ENCODE assay signal across 10 cellular contexts in the genomic region with DNA sequence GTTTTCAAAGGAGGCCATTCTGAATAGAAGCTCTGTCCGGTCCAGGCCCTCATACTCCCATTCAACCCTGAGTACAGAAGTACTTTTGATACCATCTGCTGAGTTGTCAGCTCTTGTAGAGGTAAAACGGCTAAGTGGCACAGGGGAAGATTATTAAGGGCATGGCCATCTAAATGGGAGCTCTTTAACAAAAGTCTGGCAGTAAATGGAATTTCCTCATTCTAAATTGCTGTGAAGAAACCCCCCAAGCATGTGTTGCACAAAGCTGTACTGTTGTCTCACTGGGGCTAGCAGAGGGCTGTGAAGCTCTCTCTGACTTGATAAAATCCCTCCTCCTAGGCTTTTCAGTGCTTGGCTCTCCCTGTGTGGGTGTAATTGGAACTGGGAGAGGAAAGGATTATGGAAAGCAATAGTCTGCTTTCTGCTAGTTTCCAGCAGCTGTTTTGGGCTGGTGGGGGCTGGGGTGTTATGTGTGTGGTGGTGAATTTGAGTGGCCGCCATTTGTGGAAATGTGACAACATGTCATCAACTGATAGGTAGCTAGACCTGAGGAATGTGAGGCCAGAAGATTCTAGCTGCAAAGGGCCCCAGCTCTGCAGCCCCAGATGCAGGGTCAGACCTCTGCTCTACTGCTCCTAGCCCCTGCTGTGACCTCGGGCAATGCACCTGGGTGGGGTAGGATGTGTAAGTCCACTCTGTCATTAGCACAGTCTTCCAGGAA.
DNase-seq lines count a peak whose midpoint lies in the region; ATAC-seq and TF ChIP-seq lines count a peak whose summit lies in the region.
"Had no signal": no experiment of that assay in that cellular context is flagged by ENCODE, and none has a peak within 500 bp of the region (broad histone marks: within the 10 kb centered on the region; RNA-seq: fewer than 3 reads in every experiment).

No MANE protein-coding gene starts in this region.

- peaks cover 44% of the 10 kb centered on the region for H4K20me1 ChIP-seq in osteoblast (ENCODE audit: insufficient read depth, low read length)

- peaks cover 60 to 80% (median 67%) of the 10 kb centered on the region in 4 donors for H3K4me1 Mint-ChIP-seq in CD4-positive, alpha-beta memory T cell
- H3K4me1 Mint-ChIP-seq in glutamatergic neuron (ENCODE audit: low read depth, unreplicated experiment), result peaks cover 58% of the 10 kb centered on the region

- peak overlapping the region in 6 of 8 donors; percentile 5 to 50 (median 28) for H3K4me3 Mint-ChIP-seq in CD4-positive, alpha-beta memory T cell
- peak overlapping the region; percentile 59 for H3K4me3 Mint-ChIP-seq in glutamatergic neuron (ENCODE audit: unreplicated experiment)
- H3K4me3 Mint-ChIP-seq: natural killer cell treated with Interleukin-12 subunit alpha and Interleukin-12 subunit beta and Interleukin-15 and Interleukin-18, amount 100 ng/mL, for 72 hours had no signal

- peaks cover 0 to 2% of the 10 kb centered on the region in 2 donors for H3K36me3 Mint-ChIP-seq in CD4-positive, alpha-beta memory T cell
- no peaks in the 10 kb centered on the region for H3K36me3 Mint-ChIP-seq in glutamatergic neuron (ENCODE audit: unreplicated experiment)
- H3K36me3 Mint-ChIP-seq: natural killer cell treated with Interleukin-12 subunit alpha and Interleukin-12 subunit beta and Interleukin-15 and Interleukin-18, amount 100 ng/mL, for 72 hours had no signal

- peaks cover 90% of the 10 kb centered on the region for H3K79me2 ChIP-seq in osteoblast (ENCODE audit: insufficient read depth, low read length)

- H3K36me3 ChIP-seq in CD4-positive, alpha-beta memory T cell (ENCODE audit: insufficient read depth, low read length), result no peaks in the 10 kb centered on the region
- H3K36me3 ChIP-seq in RWPE2 (ENCODE audit: low read depth) (0 out of 2 replicates have a peak, but pooled peaks cover 2% of the 10 kb centered on the region), osteoblast (ENCODE audit: insufficient read depth, low read length) (peaks cover 5% of the 10 kb centered on the region)

- H3K4me2 ChIP-seq in osteoblast (ENCODE audit: insufficient read depth, low read length), result peak overlapping the region; percentile 12

- no peak overlapping the region for H3K27ac ChIP-seq in CD4-positive, alpha-beta memory T cell (ENCODE audit: low read depth, low read length)
- H3K27ac ChIP-seq in RWPE2 (ENCODE audit: poor library complexity, severe bottlenecking), result peak overlapping the region; percentile 69
- peak overlapping the region; percentile 21 for H3K27ac ChIP-seq in osteoblast (ENCODE audit: low read depth, low read length)

- intact Hi-C loops in CD4-positive, alpha-beta memory T cell (cut with micrococcal nuclease), result no loop called here

- no peaks in the 10 kb centered on the region for H3K27me3 Mint-ChIP-seq in CD4-positive, alpha-beta memory T cell
- H3K27me3 Mint-ChIP-seq in glutamatergic neuron (ENCODE audit: unreplicated experiment), result peaks cover 9% of the 10 kb centered on the region
- H3K27me3 Mint-ChIP-seq: natural killer cell treated with Interleukin-12 subunit alpha and Interleukin-12 subunit beta and Interleukin-15 and Interleukin-18, amount 100 ng/mL, for 72 hours had no signal

- TF ChIP-seq CTCF in RWPE2 (IDR thresholded peaks at IDR 0.05; ENCODE audit: poor library complexity, severe bottlenecking), result no peak
- no peak for TF ChIP-seq CTCF in glutamatergic neuron (IDR thresholded peaks at IDR 0.05; ENCODE audit: partially characterized antibody, unreplicated experiment)
- TF ChIP-seq CTCF in osteoblast (IDR thresholded peaks at IDR 0.05; ENCODE audit: extremely low read depth, low read depth, low read length), result no peak

- CTCF ChIA-PET in CD4-positive, alpha-beta memory T cell (lab: Charles Lee; ENCODE audit: partially characterized antibody), result interaction anchor here (0.8 to 2.6 kb wide), 6 partner anchors 9 to 343 kb away, joined by 3 to 9 read pairs (median 3); no protein-coding TSS in a partner anchor

- no peak for DNase-seq in CD4-positive, alpha-beta memory T cell
- DNase-seq in RWPE2 (ENCODE audit: low spot score) (no peak), glutamatergic neuron (no peak), osteoblast (ENCODE audit: insufficient read length, low spot score, missing footprints) (no peak), T-helper 9 cell (no peak), middle frontal gyrus (ENCODE audit: extremely low spot score, low spot score) (no peak)
- no peak for DNase-seq in activated effector memory CD4-positive, alpha-beta T cell treated with Interleukin-2 at 50 U/mL for 16 hours
- DNase-seq: NCI-H774 had no signal

- no peaks in the 10 kb centered on the region for H3K9me3 Mint-ChIP-seq in CD4-positive, alpha-beta memory T cell
- H3K9me3 Mint-ChIP-seq in glutamatergic neuron (ENCODE audit: unreplicated experiment), result peaks cover 15% of the 10 kb centered on the region
- H3K9me3 Mint-ChIP-seq: natural killer cell treated with Interleukin-12 subunit alpha and Interleukin-12 subunit beta and Interleukin-15 and Interleukin-18, amount 100 ng/mL, for 72 hours had no signal

- no peaks in the 10 kb centered on the region for H3K9me3 ChIP-seq in CD4-positive, alpha-beta memory T cell (ENCODE audit: control insufficient read depth in 1 of 2, low read length in 2 of 2)
- H3K9me3 ChIP-seq in RWPE2 (ENCODE audit: severe bottlenecking) (no peaks in the 10 kb centered on the region), osteoblast (ENCODE audit: low read depth, low read length) (no peaks in the 10 kb centered on the region)

- no peak overlapping the region for H3K4me3 ChIP-seq in CD4-positive, alpha-beta memory T cell (ENCODE audit: low read length in 2 of 2)
- H3K4me3 ChIP-seq in RWPE2 (ENCODE audit: severe bottlenecking) (no peak overlapping the region), osteoblast (ENCODE audit: insufficient read depth, low read length) (no peak overlapping the region)

- peaks cover 72% of the 10 kb centered on the region for H3K4me1 ChIP-seq in CD4-positive, alpha-beta memory T cell (ENCODE audit: insufficient read depth, low read length)
- peaks cover 75% of the 10 kb centered on the region for H3K4me1 ChIP-seq in RWPE2 (ENCODE audit: insufficient read depth, poor library complexity, severe bottlenecking)
- H3K4me1 ChIP-seq in osteoblast (ENCODE audit: insufficient read depth, low read length), result peaks cover 68% of the 10 kb centered on the region

- no peak for ATAC-seq in RWPE2 (ENCODE audit: low read depth)
- ATAC-seq in GM21423 (IDR thresholded peaks at IDR 0.05; ENCODE audit: unreplicated experiment), result no peak

- POLR2A ChIA-PET in CD4-positive, alpha-beta memory T cell (lab: Charles Lee; ENCODE audit: partially characterized antibody), result interaction anchor here (0.9 to 2.3 kb wide), 3 partner anchors 9 to 65 kb away, joined by 3 to 6 read pairs (median 4); a partner anchor contains a TSS

- H3K27me3 ChIP-seq in CD4-positive, alpha-beta memory T cell (ENCODE audit: insufficient read depth, low read length), result no peaks in the 10 kb centered on the region
- H3K27me3 ChIP-seq in RWPE2 (ENCODE audit: insufficient read depth, poor library complexity, severe bottlenecking) (no peaks in the 10 kb centered on the region), osteoblast (ENCODE audit: insufficient read depth, low read length) (no peaks in the 10 kb centered on the region)

- peak overlapping the region in 5 of 7 donors; percentile 5 to 71 (median 58) for H3K27ac Mint-ChIP-seq in CD4-positive, alpha-beta memory T cell
- peak overlapping the region; percentile 62 for H3K27ac Mint-ChIP-seq in glutamatergic neuron (ENCODE audit: unreplicated experiment)

- H2AFZ ChIP-seq in osteoblast (ENCODE audit: low read length), result no peak overlapping the region
